Comparison of ENCODE assay signal across 11 cellular contexts in genomic region chr2:170761572-170761971, GRCh38. TPM values are rescaled to one million over a fixed set of nuclear protein-coding genes. Genes with fewer than 3 reads are reported as not detected.
"Had no signal": no experiment of that assay in that cellular context is flagged by ENCODE, and none has a peak within 500 bp of the region (broad histone marks: within the 10 kb centered on the region; RNA-seq: fewer than 3 reads in every experiment).

No MANE protein-coding gene starts in this region.

- H2AFZ ChIP-seq: GM23248, GM23338 had no signal

- FAIRE-seq: H54 had no signal

- H3K9me3 ChIP-seq: HAP-1 had no signal

- H3K9ac ChIP-seq: GM23248 had no signal

- H3K4me3 ChIP-seq: GM23248, GM23338, HAP-1 had no signal

- ATAC-seq: GM23338, HCT116 had no signal

- H3K27ac Mint-ChIP-seq: GM23338, H9, HFFc6 had no signal

- H3K4me3 Mint-ChIP-seq: GM23338, H9, HFFc6 had no signal

- DNase-seq: GM23248, GOT3, H7, H9, HCEC 1CT, HFFc6 had no signal

- H3K27ac ChIP-seq: GM23248 had no signal

- H3K9me3 Mint-ChIP-seq: GM23338, HFFc6 had no signal

- H3K4me2 ChIP-seq: GM23338 had no signal

- H3K36me3 ChIP-seq: HAP-1 had no signal

RNA-seq across cellular contexts. Expression of gene ERICH2, which starts 8.6 kb away (rescaled TPM):
- total RNA-seq: GM23248, GM23338, H7, HFFc6 had no signal
- polyA plus RNA-seq: GM23248 had no signal

RNA-seq across cellular contexts. Expression of gene SP5, which starts 46.4 kb away (rescaled TPM):
- total RNA-seq: GM23248, H4, HFFc6 had no signal
- polyA plus RNA-seq: GM23248 had no signal
